1 cellular context compared by ENCODE assay signal in genomic region chrX:11105080-11105479, GRCh38.
TF ChIP-seq lines count a peak whose summit lies in the region.

No MANE protein-coding gene starts in this region.

TF ChIP-seq in IMR-90, 13 proteins besides CTCF, POLR2A, EP300 and RAD21 (continued from another document):
- no peak for TF ChIP-seq RFX5 (IDR thresholded peaks at IDR 0.05; ENCODE audit: low read depth, low read length)
- no peak for TF ChIP-seq CHD1 (IDR thresholded peaks at IDR 0.05; ENCODE audit: low read depth, low read length)
- no peak for TF ChIP-seq FOS (IDR thresholded peaks at IDR 0.05; ENCODE audit: low read depth, low read length)
TF ChIP-seq in IMR-90: peak in this region for 0.
